Comparison of ENCODE assay signal across 8 cellular contexts in the genomic region with DNA sequence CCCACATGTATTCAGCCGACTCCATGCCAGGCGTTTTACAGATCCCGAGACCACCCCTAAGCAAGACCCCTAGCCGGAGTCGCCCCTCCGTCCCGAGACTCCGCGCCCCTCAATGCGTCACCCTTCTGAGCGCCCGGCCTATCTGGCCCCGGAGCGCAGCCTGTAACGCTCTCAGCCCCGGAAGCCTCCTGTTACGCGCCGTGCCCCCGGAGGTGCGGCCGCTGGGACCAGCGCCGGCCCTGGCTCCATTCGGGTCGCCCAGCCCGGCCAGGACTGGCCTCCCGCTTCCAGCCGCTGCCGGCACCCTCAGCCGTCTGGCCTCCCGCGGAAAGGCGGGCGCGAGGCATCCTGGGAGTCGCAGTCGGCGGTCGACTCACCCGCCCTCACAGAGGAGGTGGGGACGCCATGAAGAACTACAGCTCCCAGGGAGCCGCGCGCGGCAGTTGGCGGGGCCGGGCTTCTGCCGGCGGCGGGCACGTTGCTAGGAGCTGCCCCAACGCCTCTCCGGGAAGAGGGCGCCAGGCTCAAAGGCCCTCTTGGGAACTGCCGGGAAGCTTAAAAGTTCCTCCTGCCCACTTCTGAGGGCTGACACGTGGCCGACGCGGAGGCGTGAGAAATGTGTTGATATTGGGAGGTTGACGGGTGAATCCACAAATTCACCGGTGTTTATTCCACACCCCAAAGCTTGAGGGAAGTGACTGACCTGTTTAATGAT. TPM values are rescaled to one million over a fixed set of nuclear protein-coding genes. Genes with fewer than 3 reads are reported as not detected.
DNase-seq lines count a peak whose midpoint lies in the region; ATAC-seq and TF ChIP-seq lines count a peak whose summit lies in the region.

Gene FBF1, minus strand, starts transcription at position 316 of the 715 bp plus-strand sequence. CDS start 2,893 bp downstream, outside the sequence.

- TF ChIP-seq CTCF in chondrocyte (IDR thresholded peaks at IDR 0.05) = peak; percentile 22

- H3K36me3 Mint-ChIP-seq in activated CD4-positive, alpha-beta T cell treated with anti-CD3 and anti-CD28 coated beads for 36 hours (ENCODE audit: low read depth) = no peaks in the 10 kb centered on the region
- peaks cover 7% of the 10 kb centered on the region for H3K36me3 Mint-ChIP-seq in chondrocyte (ENCODE audit: low read depth)

- CTCF ChIA-PET in activated CD4-positive, alpha-beta T cell treated with anti-CD3 and anti-CD28 coated beads for 36 hours (lab: Charles Lee) = interaction anchor here (0.5 to 1.7 kb wide), 9 partner anchors 12 to 736 kb away, joined by 3 to 5 read pairs (median 3); partner anchors contain the start of gene CDK3

- H3K4me1 Mint-ChIP-seq in activated CD4-positive, alpha-beta T cell treated with anti-CD3 and anti-CD28 coated beads for 36 hours = peaks cover 13% of the 10 kb centered on the region
- peaks cover 16% of the 10 kb centered on the region for H3K4me1 Mint-ChIP-seq in chondrocyte (ENCODE audit: low read depth)

- POLR2A ChIA-PET in activated CD4-positive, alpha-beta T cell treated with anti-CD3 and anti-CD28 coated beads for 36 hours (lab: Charles Lee) = interaction anchor here (0.6 to 1.0 kb wide), 2 partner anchors 79 to 166 kb away, joined by 4 to 5 read pairs; no protein-coding TSS in a partner anchor

- H3K4me3 Mint-ChIP-seq in activated CD4-positive, alpha-beta T cell treated with anti-CD3 and anti-CD28 coated beads for 36 hours = peak within 1 kb of the TSS; percentile 92
- H3K4me3 Mint-ChIP-seq in chondrocyte (ENCODE audit: unreplicated experiment) = peak within 1 kb of the TSS; percentile 94

- DNase-seq in AML-193 (lab: John Stamatoyannopoulos, UW) = peak; percentile 97
- peak; percentile 97 for DNase-seq in GM19238 (ENCODE audit: insufficient read length, low spot score)
- DNase-seq in NCI-H524 (lab: John Stamatoyannopoulos, UW) = peak; percentile 98 to 99
- DNase-seq in activated CD4-positive, alpha-beta T cell treated with anti-CD3 and anti-CD28 coated beads for 36 hours = peak; percentile 94
- peak; percentile 99 for DNase-seq in chondrocyte (ENCODE audit: low spot score)
- DNase-seq in kidney glomerular epithelial cell (lab: John Stamatoyannopoulos, UW) = peak; percentile 94
- peak; percentile 81 to 87 for DNase-seq in stimulated activated CD4-positive, alpha-beta T cell treated with anti-CD3 and anti-CD28 coated beads, Interleukin-15, amount 100 ng/mL, for 48 hours (ENCODE audit: low read depth in 2 of 2)

- H3K9me3 Mint-ChIP-seq in activated CD4-positive, alpha-beta T cell treated with anti-CD3 and anti-CD28 coated beads for 36 hours (ENCODE audit: low read depth) = no peaks in the 10 kb centered on the region
- no peaks in the 10 kb centered on the region for H3K9me3 Mint-ChIP-seq in chondrocyte (ENCODE audit: low read depth)

- peak within 1 kb of the TSS; percentile 82 for H3K27ac Mint-ChIP-seq in activated CD4-positive, alpha-beta T cell treated with anti-CD3 and anti-CD28 coated beads for 36 hours
- peak within 1 kb of the TSS; percentile 83 for H3K27ac Mint-ChIP-seq in chondrocyte (ENCODE audit: unreplicated experiment)

- no peaks in the 10 kb centered on the region for H3K27me3 Mint-ChIP-seq in activated CD4-positive, alpha-beta T cell treated with anti-CD3 and anti-CD28 coated beads for 36 hours
- no peaks in the 10 kb centered on the region for H3K27me3 Mint-ChIP-seq in chondrocyte (ENCODE audit: low read depth)

- peak; percentile 95 for ATAC-seq in HG03442 (IDR thresholded peaks at IDR 0.05; ENCODE audit: unreplicated experiment)
- ATAC-seq in activated CD4-positive, alpha-beta T cell treated with anti-CD3 and anti-CD28 coated beads for 36 hours = peak; percentile 100

- intact Hi-C loops in activated CD4-positive, alpha-beta T cell treated with anti-CD3 and anti-CD28 coated beads for 36 hours (cut with DNase I, micrococcal nuclease) = loop anchor here (1.0 to 2.0 kb wide), 8 partner anchors 36 to 616 kb away; partner anchors contain the start of genes ACOX1 (in 2 of the 2), TEN1 (in 2 of the 2), TRIM65 (in 1 of the 2) and UNK (in 1 of the 2)

RNA-seq across cellular contexts. Expression of gene FBF1, which starts in this region (rescaled TPM):
- 10 to 100 TPM; 16.2 to 18.0 TPM for total RNA-seq in activated CD4-positive, alpha-beta T cell treated with anti-CD3 and anti-CD28 coated beads for 36 hours
- 6.7 to 19.8 TPM (median 7.5 TPM) in 3 replicates for total RNA-seq in chondrocyte

Comparison
In these comparisons a context has a peak if more than half of its experiments do, and no peak if none do; other contexts are left out.
1. Peak in every context shown above with its lines: DNase-seq and ATAC-seq.